ENCODE assay signal across 1 cellular context in the genomic region with DNA sequence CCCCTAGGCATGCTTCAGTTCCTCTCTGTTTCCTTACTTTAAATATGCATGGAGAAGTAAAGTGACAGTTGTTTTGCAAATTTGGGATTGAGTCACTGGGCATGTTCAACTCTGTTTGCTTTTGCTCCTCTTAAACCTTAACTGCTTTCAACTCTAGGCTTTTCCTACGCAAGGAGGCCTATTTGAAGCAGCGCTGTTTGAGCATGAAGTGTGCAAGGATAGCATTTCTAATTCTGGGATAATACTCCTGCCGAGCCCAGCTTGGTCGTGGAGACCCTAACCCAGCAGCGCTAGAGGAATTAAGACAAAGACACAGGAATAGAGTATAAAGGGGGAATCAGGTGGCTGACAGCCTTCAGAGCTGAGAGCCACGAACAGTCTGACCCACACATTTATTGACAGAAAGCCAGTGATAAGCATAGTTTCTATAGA.
A peak's percentile ranks its signal among the peaks of the same experiment; 100 is the strongest.
TF ChIP-seq lines count a peak whose summit lies in the region.

No MANE protein-coding gene starts in this region.

TF ChIP-seq in H1, 55 proteins besides CTCF, POLR2A, EP300 and RAD21 (continued from another document):
- TF ChIP-seq CHD7 (IDR thresholded peaks at IDR 0.05; ENCODE audit: insufficient replicate concordance, low read length) = peak; percentile 84
- no peak for TF ChIP-seq RFX5 (IDR thresholded peaks at IDR 0.05; ENCODE audit: borderline replicate concordance, low read depth, low read length)
- TF ChIP-seq JUND (IDR thresholded peaks at IDR 0.05; ENCODE audit: low read length) = no peak; the same call in 1 of the 2 replicates
- TF ChIP-seq TBP (IDR thresholded peaks at IDR 0.05; ENCODE audit: low read depth, low read length) = peak; percentile 39; the same call in 1 of the 2 replicates
- TF ChIP-seq ASH2L (IDR thresholded peaks at IDR 0.05; ENCODE audit: low read length) = peak; percentile 46
